23 cellular contexts compared by ENCODE assay signal in genomic region chr7:7522421-7522820, GRCh38. TPM values are rescaled to one million over a fixed set of nuclear protein-coding genes. Genes with fewer than 3 reads are reported as not detected.
"Had no signal": no experiment of that assay in that cellular context is flagged by ENCODE, and none has a peak within 500 bp of the region (broad histone marks: within the 10 kb centered on the region; RNA-seq: fewer than 3 reads in every experiment).

No MANE protein-coding gene starts in this region.

- H3K4me3 Mint-ChIP-seq: naive thymus-derived CD4-positive, alpha-beta T cell; nephron progenitor cell; stimulated activated naive B cell treated with anti-CD40 and anti-IgM and Interleukin-4, amounts not matched to agents 10 μg/mL and 1 μg/mL and 100 μg/mL, for 72 hours had no signal

- DNase-seq: effector memory CD4-positive, alpha-beta T cell; foreskin melanocyte; heart left ventricle; hippocampal formation; left colon; left ventricle myocardium superior; mesendoderm; naive thymus-derived CD4-positive, alpha-beta T cell; nephron progenitor cell; posterior cingulate gyrus; stimulated activated CD4-positive, alpha-beta T cell treated with anti-CD3 and anti-CD28 coated beads, Interleukin-2, amount 100 ng/mL, for 24 hours; stimulated activated CD4-positive, alpha-beta T cell treated with anti-CD3 and anti-CD28 coated beads, Interleukin-4, amount 100 ng/mL, for 4 hours; stimulated activated naive B cell treated with anti-CD40 and anti-IgM and Interleukin-4, amounts not matched to agents 10 μg/mL and 1 μg/mL and 100 μg/mL, for 72 hours; stomach; substantia nigra; transverse colon had no signal

- H3K4me3 ChIP-seq: heart left ventricle, lung, skin epidermis, stomach, thoracic aorta, transverse colon had no signal

- H3K9me3 Mint-ChIP-seq: naive thymus-derived CD4-positive, alpha-beta T cell; stimulated activated naive B cell treated with anti-CD40 and anti-IgM and Interleukin-4, amounts not matched to agents 10 μg/mL and 1 μg/mL and 100 μg/mL, for 72 hours had no signal

- H3K9me3 ChIP-seq: heart left ventricle, neutrophil, stomach, thoracic aorta, transverse colon had no signal

- H3K27me3 ChIP-seq: heart left ventricle, neutrophil, stomach, transverse colon had no signal

- H3K36me3 Mint-ChIP-seq: naive thymus-derived CD4-positive, alpha-beta T cell; stimulated activated naive B cell treated with anti-CD40 and anti-IgM and Interleukin-4, amounts not matched to agents 10 μg/mL and 1 μg/mL and 100 μg/mL, for 72 hours had no signal

- ATAC-seq: esophagus mucosa; heart left ventricle; left colon; left ventricle myocardium superior; naive thymus-derived CD4-positive, alpha-beta T cell; sciatic nerve; stimulated activated naive B cell treated with anti-CD40 and anti-IgM and Interleukin-4, amounts not matched to agents 10 μg/mL and 1 μg/mL and 100 μg/mL, for 72 hours had no signal

- H3K4me1 Mint-ChIP-seq: naive thymus-derived CD4-positive, alpha-beta T cell; stimulated activated naive B cell treated with anti-CD40 and anti-IgM and Interleukin-4, amounts not matched to agents 10 μg/mL and 1 μg/mL and 100 μg/mL, for 72 hours had no signal

- H3K4me1 ChIP-seq: heart left ventricle, stomach had no signal

- H3K36me3 ChIP-seq: heart left ventricle, neutrophil, stomach, thoracic aorta, transverse colon had no signal

- H3K27ac ChIP-seq: heart left ventricle, neutrophil, skin epidermis, stomach, thoracic aorta, transverse colon had no signal

- H3K27ac Mint-ChIP-seq: naive thymus-derived CD4-positive, alpha-beta T cell; nephron progenitor cell; stimulated activated naive B cell treated with anti-CD40 and anti-IgM and Interleukin-4, amounts not matched to agents 10 μg/mL and 1 μg/mL and 100 μg/mL, for 72 hours had no signal

RNA-seq across cellular contexts. Expression of gene COL28A1, which starts 13.3 kb away (rescaled TPM):
- total RNA-seq: pulmonary artery endothelial cell had no signal
